Comparison of ENCODE assay signal across 1 cellular context in genomic region chr12:51908876-51909592, GRCh38.
TF ChIP-seq lines count a peak whose summit lies in the region.

No MANE protein-coding gene starts in this region.

TF ChIP-seq in K562, 482 proteins besides CTCF, POLR2A, EP300 and RAD21 (continued from another document):
- TF ChIP-seq NCOR1 (IDR thresholded peaks at IDR 0.05) (peak; percentile 82), EHMT2 (IDR thresholded peaks at IDR 0.05) (0 out of 2 replicates have a peak, but pooled peaks have one; percentile 13), ZNF644 (tag; IDR thresholded peaks at IDR 0.05; ENCODE audit: low read depth) (no peak)
